In the genomic region with DNA sequence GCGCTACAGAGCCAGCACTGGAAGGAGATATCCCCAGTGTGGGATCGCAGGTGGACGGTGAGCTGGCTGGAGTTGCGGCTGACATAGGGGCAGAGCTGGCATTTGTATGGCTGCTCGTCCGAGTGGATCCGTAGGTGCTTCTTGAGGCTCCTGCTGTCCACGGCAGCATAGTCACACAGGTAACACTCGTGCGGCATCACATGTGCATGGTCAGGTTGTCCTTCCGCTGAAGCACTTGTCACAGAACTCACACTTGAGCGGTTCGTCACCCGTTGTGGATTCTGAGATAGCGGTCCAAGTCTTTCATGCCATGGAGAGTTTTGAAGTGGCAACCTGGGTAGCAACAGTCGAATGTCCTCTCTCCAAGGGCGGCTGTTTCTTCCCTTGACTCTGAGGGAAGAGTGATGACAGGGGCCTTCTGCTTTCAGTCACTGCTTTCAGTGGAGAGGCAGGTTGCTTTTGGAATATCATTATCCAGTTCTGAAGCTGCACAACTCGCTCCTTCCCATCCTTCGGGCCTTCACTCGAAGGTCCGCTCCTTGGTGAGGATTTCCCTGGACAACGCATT, we compare ENCODE assay signal across 26 cellular contexts.
"Had no signal": no experiment of that assay in that cellular context is flagged by ENCODE, and none has a peak within 500 bp of the region (broad histone marks: within the 10 kb centered on the region; RNA-seq: fewer than 3 reads in every experiment).

No MANE protein-coding gene starts in this region.

- H3K9me3 ChIP-seq: lower lobe of right lung, neutrophil, psoas muscle, suprapubic skin, thoracic aorta, tibial nerve, vagina had no signal

- H3K27ac Mint-ChIP-seq: naive thymus-derived CD8-positive, alpha-beta T cell; nephron; stimulated activated effector memory CD8-positive, alpha-beta T cell treated with anti-CD3 and anti-CD28 coated beads, Interleukin-12 subunit alpha, Interleukin-12 subunit beta, amount 100 ng/mL, for 72 hours; stimulated activated naive CD8-positive, alpha-beta T cell treated with anti-CD3 and anti-CD28 coated beads, Interleukin-15, Interleukin-2, amounts not matched to agents 100 ng/mL and 50 ng/mL, for 24 hours; type B pancreatic cell had no signal

- H3K27ac ChIP-seq: hepatocyte, lower lobe of right lung, neutrophil, parathyroid adenoma, psoas muscle, skin epidermis, suprapubic skin, thoracic aorta, tibial nerve, vagina had no signal

- H3K4me1 ChIP-seq: lower lobe of right lung, parathyroid adenoma, psoas muscle, suprapubic skin, tibial nerve, vagina had no signal

- H3K4me1 Mint-ChIP-seq: naive thymus-derived CD8-positive, alpha-beta T cell; nephron; neural crest cell; stimulated activated effector memory CD8-positive, alpha-beta T cell treated with anti-CD3 and anti-CD28 coated beads, Interleukin-12 subunit alpha, Interleukin-12 subunit beta, amount 100 ng/mL, for 72 hours had no signal

- H3K27me3 ChIP-seq: hepatocyte, neutrophil, suprapubic skin, tibial nerve, vagina had no signal

- H3K36me3 ChIP-seq: lower lobe of right lung, neutrophil, suprapubic skin, thoracic aorta, tibial nerve, vagina had no signal

- DNase-seq: islet precursor cell; lower lobe of right lung; mammary epithelial cell; mesenchymal stem cell; naive thymus-derived CD8-positive, alpha-beta T cell; occipital lobe; psoas muscle; stimulated activated CD4-positive, alpha-beta T cell treated with anti-CD3 and anti-CD28 coated beads, Interleukin-12 subunit alpha, Interleukin-12 subunit beta, amount 100 ng/mL, for 4 hours; stimulated activated CD4-positive, alpha-beta T cell treated with anti-CD3 and anti-CD28 coated beads, Interleukin-15, amount 100 ng/mL, for 24 hours; stimulated activated CD4-positive, alpha-beta T cell treated with anti-CD3 and anti-CD28 coated beads, Interleukin-2, amount 100 ng/mL, for 24 hours; stimulated activated CD4-positive, alpha-beta T cell treated with anti-CD3 and anti-CD28 coated beads, Interleukin-4, amount 100 ng/mL, for 1 hour; stimulated activated naive CD4-positive, alpha-beta T cell had no signal

- H3K36me3 Mint-ChIP-seq: stimulated activated effector memory CD8-positive, alpha-beta T cell treated with anti-CD3 and anti-CD28 coated beads, Interleukin-12 subunit alpha, Interleukin-12 subunit beta, amount 100 ng/mL, for 72 hours; type B pancreatic cell had no signal

- H3K4me3 ChIP-seq: hepatocyte, lower lobe of right lung, psoas muscle, skin epidermis, suprapubic skin, thoracic aorta, tibial nerve, vagina had no signal

- H3K4me3 Mint-ChIP-seq: naive thymus-derived CD8-positive, alpha-beta T cell; nephron; neural crest cell; stimulated activated effector memory CD8-positive, alpha-beta T cell treated with anti-CD3 and anti-CD28 coated beads, Interleukin-12 subunit alpha, Interleukin-12 subunit beta, amount 100 ng/mL, for 72 hours; stimulated activated naive CD8-positive, alpha-beta T cell treated with anti-CD3 and anti-CD28 coated beads, Interleukin-15, Interleukin-2, amounts not matched to agents 100 ng/mL and 50 ng/mL, for 24 hours; type B pancreatic cell had no signal

- H3K9me3 Mint-ChIP-seq: stimulated activated effector memory CD8-positive, alpha-beta T cell treated with anti-CD3 and anti-CD28 coated beads, Interleukin-12 subunit alpha, Interleukin-12 subunit beta, amount 100 ng/mL, for 72 hours; stimulated activated naive CD8-positive, alpha-beta T cell treated with anti-CD3 and anti-CD28 coated beads, Interleukin-15, Interleukin-2, amounts not matched to agents 100 ng/mL and 50 ng/mL, for 24 hours had no signal

- ATAC-seq: lower lobe of right lung; naive thymus-derived CD8-positive, alpha-beta T cell; psoas muscle; sciatic nerve had no signal

- H3K27me3 Mint-ChIP-seq: type B pancreatic cell had no signal
